Comparison of ENCODE assay signal across 28 cellular contexts in genomic region chr10:128172756-128173155, GRCh38.
"Had no signal": no experiment of that assay in that cellular context is flagged by ENCODE, and none has a peak within 500 bp of the region (broad histone marks: within the 10 kb centered on the region; RNA-seq: fewer than 3 reads in every experiment).

No MANE protein-coding gene starts in this region.

- H3K9me3 ChIP-seq: ovary, right lobe of liver, thyroid gland, uterus had no signal

- H3K4me1 Mint-ChIP-seq: natural killer cell; nephron; stimulated activated effector memory CD8-positive, alpha-beta T cell treated with anti-CD3 and anti-CD28 coated beads, Interleukin-12 subunit alpha, Interleukin-12 subunit beta, amount 100 ng/mL, for 72 hours; stimulated activated naive B cell treated with anti-CD40 and anti-IgM and Interleukin-4, amounts not matched to agents 10 μg/mL and 1 μg/mL and 100 μg/mL, for 72 hours had no signal

- H3K4me3 ChIP-seq: neural progenitor cell, ovary, psoas muscle, right lobe of liver, sigmoid colon, stomach, thoracic aorta, thyroid gland, tibial nerve, upper lobe of right lung, uterus had no signal

- H3K4me1 ChIP-seq: neural progenitor cell, parathyroid adenoma, psoas muscle, sigmoid colon, stomach, thyroid gland, tibial nerve, upper lobe of right lung, uterus had no signal

- H3K36me3 ChIP-seq: neural progenitor cell, ovary, right lobe of liver, sigmoid colon, stomach, thoracic aorta, thyroid gland, tibial nerve, upper lobe of right lung, uterus had no signal

- DNase-seq: natural killer cell; occipital lobe; ovary; posterior cingulate gyrus; psoas muscle; right cardiac atrium; right lobe of liver; sigmoid colon; stimulated activated CD4-positive, alpha-beta T cell treated with anti-CD3 and anti-CD28 coated beads, Interleukin-15, amount 100 ng/mL, for 24 hours; stimulated activated CD4-positive, alpha-beta T cell treated with anti-CD3 and anti-CD28 coated beads, Interleukin-2, amount 100 ng/mL, for 24 hours; stimulated activated CD4-positive, alpha-beta T cell treated with anti-CD3 and anti-CD28 coated beads, Interleukin-2, amount 100 ng/mL, for 48 hours; stimulated activated CD4-positive, alpha-beta T cell treated with anti-CD3 and anti-CD28 coated beads, Interleukin-4, amount 100 ng/mL, for 24 hours; stimulated activated naive B cell treated with anti-CD40 and anti-IgM and Interleukin-4, amounts not matched to agents 10 μg/mL and 1 μg/mL and 100 μg/mL, for 72 hours; stimulated activated naive CD4-positive, alpha-beta T cell treated with Interleukin-2 at 50 U/mL for 16 hours; stomach; thyroid gland; upper lobe of right lung; uterus had no signal

- H3K9ac ChIP-seq: neural progenitor cell, parathyroid adenoma had no signal

- H3K27me3 Mint-ChIP-seq: type B pancreatic cell had no signal

- H3K27me3 ChIP-seq: neural progenitor cell, ovary, right lobe of liver, sigmoid colon, thyroid gland, tibial nerve, upper lobe of right lung, uterus had no signal

- H3K27ac ChIP-seq: neural progenitor cell, ovary, parathyroid adenoma, psoas muscle, right lobe of liver, sigmoid colon, stomach, thoracic aorta, thyroid gland, tibial nerve, upper lobe of right lung, uterus had no signal

- H3K27ac Mint-ChIP-seq: natural killer cell; nephron; neural progenitor cell; progenitor cell of endocrine pancreas; stimulated activated effector memory CD8-positive, alpha-beta T cell treated with anti-CD3 and anti-CD28 coated beads, Interleukin-12 subunit alpha, Interleukin-12 subunit beta, amount 100 ng/mL, for 72 hours; stimulated activated naive B cell treated with anti-CD40 and anti-IgM and Interleukin-4, amounts not matched to agents 10 μg/mL and 1 μg/mL and 100 μg/mL, for 72 hours; stimulated activated naive CD8-positive, alpha-beta T cell treated with anti-CD3 and anti-CD28 coated beads, Interleukin-15, Interleukin-2, amounts not matched to agents 100 ng/mL and 50 ng/mL, for 24 hours; type B pancreatic cell had no signal

- FAIRE-seq: small intestine had no signal

- ATAC-seq: natural killer cell; psoas muscle; right cardiac atrium; stimulated activated effector memory CD8-positive, alpha-beta T cell treated with anti-CD3 and anti-CD28 coated beads, Interleukin-12 subunit alpha, Interleukin-12 subunit beta, amount 100 ng/mL, for 72 hours; stimulated activated naive B cell treated with anti-CD40 and anti-IgM and Interleukin-4, amounts not matched to agents 10 μg/mL and 1 μg/mL and 100 μg/mL, for 72 hours; upper lobe of right lung had no signal

- H2AFZ ChIP-seq: neural progenitor cell, parathyroid adenoma had no signal

- H3K36me3 Mint-ChIP-seq: neural progenitor cell; stimulated activated effector memory CD8-positive, alpha-beta T cell treated with anti-CD3 and anti-CD28 coated beads, Interleukin-12 subunit alpha, Interleukin-12 subunit beta, amount 100 ng/mL, for 72 hours; type B pancreatic cell had no signal

- H3K4me3 Mint-ChIP-seq: natural killer cell; nephron; neural progenitor cell; stimulated activated effector memory CD8-positive, alpha-beta T cell treated with anti-CD3 and anti-CD28 coated beads, Interleukin-12 subunit alpha, Interleukin-12 subunit beta, amount 100 ng/mL, for 72 hours; stimulated activated naive B cell treated with anti-CD40 and anti-IgM and Interleukin-4, amounts not matched to agents 10 μg/mL and 1 μg/mL and 100 μg/mL, for 72 hours; stimulated activated naive CD8-positive, alpha-beta T cell treated with anti-CD3 and anti-CD28 coated beads, Interleukin-15, Interleukin-2, amounts not matched to agents 100 ng/mL and 50 ng/mL, for 24 hours; type B pancreatic cell had no signal

- H3K79me2 ChIP-seq: parathyroid adenoma had no signal

- H3K4me2 ChIP-seq: neural progenitor cell had no signal

- H3K9me3 Mint-ChIP-seq: stimulated activated naive CD8-positive, alpha-beta T cell treated with anti-CD3 and anti-CD28 coated beads, Interleukin-15, Interleukin-2, amounts not matched to agents 100 ng/mL and 50 ng/mL, for 24 hours had no signal
